ENCODE assay signal across 8 cellular contexts in genomic region chr20:57089701-57090144, GRCh38.
DNase-seq lines count a peak whose midpoint lies in the region; ATAC-seq, FAIRE-seq and TF ChIP-seq lines count a peak whose summit lies in the region.

No MANE protein-coding gene starts in this region.

- TF ChIP-seq CTCF in hepatocyte (IDR thresholded peaks at IDR 0.05; ENCODE audit: poor library complexity): peak; percentile 95

- H2AFZ ChIP-seq in hepatocyte: no peak overlapping the region

- H3K4me2 ChIP-seq in hepatocyte: peak overlapping the region; percentile 71

- H3K36me3 ChIP-seq in hepatocyte (replicated peaks; ENCODE audit: insufficient read depth, low read depth) (no peaks in the 10 kb centered on the region), small intestine (ENCODE audit: control insufficient read depth in 2 of 2, insufficient read depth in 2 of 2, low read length in 2 of 2) (no peaks in the 10 kb centered on the region)

- H4K20me1 ChIP-seq in hepatocyte (ENCODE audit: insufficient read depth, poor library complexity, severe bottlenecking): no peaks in the 10 kb centered on the region

- 22% methylated on average over 11 of the region's 12 CpGs for WGBS in hepatocyte (ENCODE audit: low lambda C conversion rate, missing lambda C conversion rate)
- 6 to 18% (median 6%) methylated on average over 12 of the region's 12 CpGs for WGBS in small intestine, 3 donors

- ATAC-seq in GM18907 (IDR thresholded peaks at IDR 0.05; ENCODE audit: unreplicated experiment): peak; percentile 79

- H3K4me1 ChIP-seq in hepatocyte (ENCODE audit: insufficient read depth): no peaks in the 10 kb centered on the region
- H3K4me1 ChIP-seq in small intestine (ENCODE audit: control insufficient read depth in 2 of 2, insufficient read depth in 1 of 2, low read depth in 1 of 2, low read length in 1 of 2): no peaks in the 10 kb centered on the region

- DNase-seq in Ammon's horn (ENCODE audit: low spot score) (peak; percentile 73), HT1080 (ENCODE audit: low read depth) (peak; percentile 33), SW 1271 (lab: John Stamatoyannopoulos, UW) (peak; percentile 41 to 52), hepatocyte (ENCODE audit: low spot score) (peak; percentile 88), small intestine (peak; percentile 48), NCI-H2107 (lab: John Stamatoyannopoulos, UW) (no peak)
- peak; percentile 18 for DNase-seq in activated naive CD8-positive, alpha-beta T cell treated with anti-CD3 and anti-CD28 coated beads, Interleukin-2, amount 50 U/mL, for 16 hours (ENCODE audit: low read depth, low spot score)

- H3K27ac ChIP-seq in hepatocyte (no peak overlapping the region), small intestine (ENCODE audit: low read depth in 1 of 2, low read length in 1 of 2) (no peak overlapping the region)

- no peaks in the 10 kb centered on the region for H3K9me3 ChIP-seq in hepatocyte (ENCODE audit: low read depth)
- H3K9me3 ChIP-seq in small intestine (ENCODE audit: control insufficient read depth, low read depth): no peaks in the 10 kb centered on the region

- no peaks in the 10 kb centered on the region for H3K79me2 ChIP-seq in hepatocyte

- no peaks in the 10 kb centered on the region for H3K9me2 ChIP-seq in hepatocyte (replicated peaks; ENCODE audit: insufficient read depth)

- H3K27me3 ChIP-seq in hepatocyte (no peaks in the 10 kb centered on the region), small intestine (ENCODE audit: control insufficient read depth in 2 of 2, insufficient read depth in 2 of 2, low read length in 2 of 2) (no peaks in the 10 kb centered on the region)

- FAIRE-seq in small intestine (lab: Jason Lieb, UNC): no peak

- no peak overlapping the region for H3K4me3 ChIP-seq in hepatocyte
- H3K4me3 ChIP-seq in small intestine (ENCODE audit: low read depth in 1 of 2, low read length in 2 of 2): no peak overlapping the region
